ENCODE assay signal across 28 cellular contexts in the genomic region with DNA sequence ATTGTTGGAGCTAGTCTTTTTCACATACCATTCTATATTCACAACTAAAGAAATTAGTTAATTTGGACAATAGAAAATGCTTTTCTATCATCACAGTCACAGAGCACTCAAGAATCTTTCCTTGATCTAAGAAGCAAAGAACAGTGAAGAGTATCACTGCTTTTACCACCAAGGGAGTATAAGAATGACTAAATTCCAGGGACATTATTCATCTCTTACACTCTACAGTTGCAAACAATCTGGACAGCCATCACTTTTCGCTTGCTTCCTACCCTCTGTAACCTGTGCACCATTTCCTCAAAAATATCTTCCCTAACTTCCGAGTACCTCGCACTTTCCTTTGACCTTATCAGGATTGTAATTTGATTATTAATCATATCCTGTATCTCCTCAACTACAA.
"Had no signal": no experiment of that assay in that cellular context is flagged by ENCODE, and none has a peak within 500 bp of the region (broad histone marks: within the 10 kb centered on the region; RNA-seq: fewer than 3 reads in every experiment).

No MANE protein-coding gene starts in this region.

- H3K4me1 Mint-ChIP-seq: activated CD4-positive, alpha-beta T cell treated with anti-CD3 and anti-CD28 coated beads for 36 hours; activated naive CD4-positive, alpha-beta T cell treated with anti-CD3 and anti-CD28 coated beads, Interleukin-2, amount 10 ng/mL, durations not matched to agents 7 days and 5 days; memory B cell; nephron progenitor cell; stimulated activated naive CD8-positive, alpha-beta T cell treated with anti-CD3 and anti-CD28 coated beads, Interleukin-15, amount 100 ng/mL, for 72 hours; T-cell had no signal

- H3K4me3 Mint-ChIP-seq: activated CD4-positive, alpha-beta T cell treated with anti-CD3 and anti-CD28 coated beads for 36 hours; activated naive CD4-positive, alpha-beta T cell treated with anti-CD3 and anti-CD28 coated beads, Interleukin-2, amount 10 ng/mL, durations not matched to agents 7 days and 5 days; activated T-cell treated with anti-CD3 and anti-CD28 coated beads, Interleukin-2, amount 50 U/mL, for 72 hours; brain; dendritic cell treated with granulocyte-macrophage colony-stimulating factor and Interleukin-4, amounts not matched to agents 40 ng/mL and 50 ng/mL, for 4 days; memory B cell; nephron progenitor cell; stimulated activated naive CD8-positive, alpha-beta T cell treated with anti-CD3 and anti-CD28 coated beads, Interleukin-15, amount 100 ng/mL, for 72 hours; T-cell; T-helper 2 cell treated with Interferon-gamma antibody and Interleukin-4, amounts not matched to agents 5 μg/mL and 100 μg/mL, for 36 hours; WTC11 had no signal

- H3K27ac ChIP-seq: parathyroid adenoma, right lobe of liver, skin epidermis, tibial artery had no signal

- H3K27me3 ChIP-seq: right lobe of liver, tibial artery had no signal

- H2AFZ ChIP-seq: parathyroid adenoma had no signal

- H3K9ac ChIP-seq: parathyroid adenoma had no signal

- H3K36me3 Mint-ChIP-seq: activated naive CD4-positive, alpha-beta T cell treated with anti-CD3 and anti-CD28 coated beads, Interleukin-2, amount 10 ng/mL, durations not matched to agents 7 days and 5 days; brain; memory B cell; T-cell; WTC11 had no signal

- FAIRE-seq: endometrium, islet of Langerhans had no signal

- H3K36me3 ChIP-seq: right lobe of liver, tibial artery had no signal

- H3K79me2 ChIP-seq: parathyroid adenoma had no signal

- H3K27ac Mint-ChIP-seq: activated CD4-positive, alpha-beta T cell treated with anti-CD3 and anti-CD28 coated beads for 36 hours; activated naive CD4-positive, alpha-beta T cell treated with anti-CD3 and anti-CD28 coated beads, Interleukin-2, amount 10 ng/mL, durations not matched to agents 7 days and 5 days; activated T-cell treated with anti-CD3 and anti-CD28 coated beads, Interleukin-2, amount 50 U/mL, for 72 hours; brain; dendritic cell treated with granulocyte-macrophage colony-stimulating factor and Interleukin-4, amounts not matched to agents 40 ng/mL and 50 ng/mL, for 4 days; memory B cell; nephron progenitor cell; stimulated activated naive CD8-positive, alpha-beta T cell treated with anti-CD3 and anti-CD28 coated beads, Interleukin-15, amount 100 ng/mL, for 72 hours; T-cell; T-helper 2 cell treated with Interferon-gamma antibody and Interleukin-4, amounts not matched to agents 5 μg/mL and 100 μg/mL, for 36 hours; WTC11 had no signal

- H3K9me3 ChIP-seq: mucosa of descending colon, right lobe of liver, tibial artery had no signal

- ATAC-seq: activated CD4-positive, alpha-beta T cell treated with anti-CD3 and anti-CD28 coated beads for 36 hours; activated T-cell treated with anti-CD3 and anti-CD28 coated beads, Interleukin-2, amount 50 U/mL, for 72 hours; left cardiac atrium; mucosa of descending colon; right lobe of liver; stimulated activated naive CD8-positive, alpha-beta T cell treated with anti-CD3 and anti-CD28 coated beads, Interleukin-15, amount 100 ng/mL, for 72 hours; T-cell; WTC11 had no signal

- H3K27me3 Mint-ChIP-seq: activated CD4-positive, alpha-beta T cell treated with anti-CD3 and anti-CD28 coated beads for 36 hours; activated naive CD4-positive, alpha-beta T cell treated with anti-CD3 and anti-CD28 coated beads, Interleukin-2, amount 10 ng/mL, durations not matched to agents 7 days and 5 days; brain; dendritic cell treated with granulocyte-macrophage colony-stimulating factor and Interleukin-4, amounts not matched to agents 40 ng/mL and 50 ng/mL, for 4 days; memory B cell; stimulated activated naive CD8-positive, alpha-beta T cell treated with anti-CD3 and anti-CD28 coated beads, Interleukin-15, amount 100 ng/mL, for 72 hours; T-cell had no signal

- DNase-seq: activated CD4-positive, alpha-beta T cell treated with anti-CD3 and anti-CD28 coated beads for 36 hours; activated CD4-positive, alpha-beta T cell treated with anti-CD3 and anti-CD28 coated beads, Interleukin-2, amount 50 U/mL, for 48 hours; activated CD8-positive, alpha-beta memory T cell treated with anti-CD3 and anti-CD28 coated beads, Interleukin-2, amount 50 U/mL, for 48 hours; activated effector memory CD4-positive, alpha-beta T cell treated with Interleukin-2 at 50 U/mL for 16 hours; activated naive CD4-positive, alpha-beta T cell treated with anti-CD3 and anti-CD28 coated beads, Interleukin-2, amount 10 ng/mL, durations not matched to agents 7 days and 5 days; activated T-cell treated with anti-CD3 and anti-CD28 coated beads, Interleukin-2, amount 50 U/mL, for 72 hours; amygdala; caudate nucleus; effector CD4-positive, alpha-beta T cell; foreskin melanocyte; left cardiac atrium; mucosa of descending colon; nephron progenitor cell; nucleus accumbens; right lobe of liver; stimulated activated CD4-positive, alpha-beta T cell treated with anti-CD3 and anti-CD28 coated beads, Interleukin-1b, Interleukin-23, amount 100 ng/mL, for 48 hours; stimulated activated naive CD8-positive, alpha-beta T cell treated with anti-CD3 and anti-CD28 coated beads, Interleukin-15, amount 100 ng/mL, for 72 hours; T-cell; tibial artery had no signal

- H3K4me1 ChIP-seq: parathyroid adenoma, right lobe of liver, tibial artery had no signal

- H3K4me3 ChIP-seq: mucosa of descending colon, right lobe of liver, skin epidermis, tibial artery had no signal

- H3K9me3 Mint-ChIP-seq: activated naive CD4-positive, alpha-beta T cell treated with anti-CD3 and anti-CD28 coated beads, Interleukin-2, amount 10 ng/mL, durations not matched to agents 7 days and 5 days; activated T-cell treated with anti-CD3 and anti-CD28 coated beads, Interleukin-2, amount 50 U/mL, for 72 hours; brain; dendritic cell treated with granulocyte-macrophage colony-stimulating factor and Interleukin-4, amounts not matched to agents 40 ng/mL and 50 ng/mL, for 4 days; memory B cell; nephron progenitor cell; stimulated activated naive CD8-positive, alpha-beta T cell treated with anti-CD3 and anti-CD28 coated beads, Interleukin-15, amount 100 ng/mL, for 72 hours; T-helper 2 cell treated with Interferon-gamma antibody and Interleukin-4, amounts not matched to agents 5 μg/mL and 100 μg/mL, for 36 hours; WTC11 had no signal
